In genomic region chr2:222677981-222678380, GRCh38 we compare ENCODE assay signal across 1 cellular context.
TF ChIP-seq lines count a peak whose summit lies in the region.

No MANE protein-coding gene starts in this region.

TF ChIP-seq in GM23338, 12 proteins besides CTCF, POLR2A, EP300 and RAD21 (continued from another document):
- no peak for TF ChIP-seq ETS1 (IDR thresholded peaks at IDR 0.05)
- no peak for TF ChIP-seq CREB1 (CRISPR knock-in tag; IDR thresholded peaks at IDR 0.05; ENCODE audit: low read depth)
- no peak for TF ChIP-seq REST (IDR thresholded peaks at IDR 0.05; ENCODE audit: unreplicated experiment)
- TF ChIP-seq ZNF462 (CRISPR knock-in tag; IDR thresholded peaks at IDR 0.05): no peak
- TF ChIP-seq ZNF114 (CRISPR knock-in tag; IDR thresholded peaks at IDR 0.05): no peak
